In the genomic region with DNA sequence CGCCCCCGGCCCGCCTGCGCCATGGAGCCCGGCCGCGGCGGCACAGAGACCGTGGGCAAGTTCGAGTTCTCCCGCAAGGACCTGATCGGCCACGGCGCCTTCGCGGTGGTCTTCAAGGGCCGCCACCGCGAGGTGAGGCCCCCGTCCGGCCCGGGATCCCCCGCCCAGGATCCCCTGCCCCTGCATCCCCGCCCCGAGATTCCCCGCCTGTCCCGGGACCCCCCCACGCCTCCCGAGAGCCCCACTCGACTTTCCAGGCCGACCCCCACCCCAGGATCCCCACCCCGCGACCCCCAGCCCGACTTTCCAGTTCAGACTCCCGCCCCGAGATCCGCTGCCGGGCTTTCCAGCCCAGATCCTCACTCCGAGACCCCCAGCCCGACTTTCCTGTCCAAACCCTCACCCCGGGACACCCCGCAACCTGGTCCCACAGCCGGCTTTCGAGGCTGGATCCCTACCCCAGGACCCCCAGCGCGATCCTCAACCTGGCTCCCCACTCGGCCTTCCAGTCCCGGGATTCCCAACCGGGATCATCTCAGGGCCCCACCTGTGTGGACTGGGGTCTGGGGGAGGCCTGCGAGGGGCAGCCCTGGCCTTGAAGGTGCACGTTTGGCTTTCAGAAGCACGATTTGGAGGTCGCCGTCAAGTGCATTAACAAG, we compare ENCODE assay signal across 1 cellular context.
TF ChIP-seq lines count a peak whose summit lies in the region.

No MANE protein-coding gene starts in this region.

TF ChIP-seq in endothelial cell of umbilical vein, 7 proteins besides CTCF, POLR2A, EP300 and RAD21:
- TF ChIP-seq JUN (IDR thresholded peaks at IDR 0.05; ENCODE audit: borderline replicate concordance, insufficient read depth, insufficient read length, low read depth), result no peak
- TF ChIP-seq, protein P1, sequence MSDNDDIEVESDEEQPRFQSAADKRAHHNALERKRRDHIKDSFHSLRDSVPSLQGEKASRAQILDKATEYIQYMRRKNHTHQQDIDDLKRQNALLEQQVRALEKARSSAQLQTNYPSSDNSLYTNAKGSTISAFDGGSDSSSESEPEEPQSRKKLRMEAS (IDR thresholded peaks at IDR 0.05; ENCODE audit: insufficient read depth, insufficient read length), result no peak
- TF ChIP-seq FOS (IDR thresholded peaks at IDR 0.05; ENCODE audit: borderline replicate concordance, insufficient read depth, low read length), result no peak
- TF ChIP-seq POLR2AphosphoS5 (IDR thresholded peaks at IDR 0.05; ENCODE audit: insufficient read depth, low read depth, low read length), result no peak
- TF ChIP-seq GATA2 (IDR thresholded peaks at IDR 0.05; ENCODE audit: insufficient read depth, insufficient read length, low read depth, low read length), result no peak
- TF ChIP-seq MYC (IDR thresholded peaks at IDR 0.05; ENCODE audit: low read depth, low read length), result no peak
- no peak for TF ChIP-seq EZH2 (IDR thresholded peaks at IDR 0.05; ENCODE audit: borderline replicate concordance, low read depth, low read length, severe bottlenecking)
